Comparison of ENCODE assay signal across 10 cellular contexts in genomic region chr19:33767898-33768413, GRCh38. TPM values are rescaled to one million over a fixed set of nuclear protein-coding genes. Genes with fewer than 3 reads are reported as not detected.
A peak's percentile ranks its signal among the peaks of the same experiment; 100 is the strongest.
DNase-seq lines count a peak whose midpoint lies in the region; ATAC-seq and TF ChIP-seq lines count a peak whose summit lies in the region.
"Had no signal": no experiment of that assay in that cellular context is flagged by ENCODE, and none has a peak within 500 bp of the region (broad histone marks: within the 10 kb centered on the region; RNA-seq: fewer than 3 reads in every experiment).

No MANE protein-coding gene starts in this region.

- no peaks in the 10 kb centered on the region for H3K9me3 Mint-ChIP-seq in activated T-cell treated with anti-CD3 and anti-CD28 coated beads, Interleukin-2, amount 50 U/mL, for 72 hours
- H3K9me3 Mint-ChIP-seq in chondrocyte (ENCODE audit: low read depth) (no peaks in the 10 kb centered on the region), progenitor cell of endocrine pancreas (ENCODE audit: low read depth) (no peaks in the 10 kb centered on the region)
- H3K9me3 Mint-ChIP-seq: CD8-positive, alpha-beta memory T cell; naive thymus-derived CD8-positive, alpha-beta T cell had no signal

- no peak overlapping the region for H3K4me3 Mint-ChIP-seq in activated T-cell treated with anti-CD3 and anti-CD28 coated beads, Interleukin-2, amount 50 U/mL, for 72 hours
- H3K4me3 Mint-ChIP-seq in chondrocyte (ENCODE audit: unreplicated experiment): no peak overlapping the region
- no peak overlapping the region for H3K4me3 Mint-ChIP-seq in progenitor cell of endocrine pancreas (ENCODE audit: low read depth)
- H3K4me3 Mint-ChIP-seq: CD8-positive, alpha-beta memory T cell; naive thymus-derived CD8-positive, alpha-beta T cell had no signal

- no peaks in the 10 kb centered on the region for H3K4me1 Mint-ChIP-seq in activated T-cell treated with anti-CD3 and anti-CD28 coated beads, Interleukin-2, amount 50 U/mL, for 72 hours (ENCODE audit: low read depth)
- H3K4me1 Mint-ChIP-seq in chondrocyte (ENCODE audit: low read depth) (no peaks in the 10 kb centered on the region), progenitor cell of endocrine pancreas (ENCODE audit: low read depth) (no peaks in the 10 kb centered on the region)
- H3K4me1 Mint-ChIP-seq: CD8-positive, alpha-beta memory T cell; naive thymus-derived CD8-positive, alpha-beta T cell had no signal

- no peak overlapping the region for H3K27ac Mint-ChIP-seq in activated T-cell treated with anti-CD3 and anti-CD28 coated beads, Interleukin-2, amount 50 U/mL, for 72 hours
- H3K27ac Mint-ChIP-seq in chondrocyte (ENCODE audit: unreplicated experiment): no peak overlapping the region
- H3K27ac Mint-ChIP-seq in progenitor cell of endocrine pancreas: no peak overlapping the region
- H3K27ac Mint-ChIP-seq: CD8-positive, alpha-beta memory T cell had no signal

- peak; percentile 27 for TF ChIP-seq CTCF in NB4 (IDR thresholded peaks at IDR 0.05; ENCODE audit: low read depth, low read length)
- peak; percentile 60 for TF ChIP-seq CTCF in chondrocyte (IDR thresholded peaks at IDR 0.05)
- peak; percentile 63 for TF ChIP-seq CTCF in progenitor cell of endocrine pancreas (IDR thresholded peaks at IDR 0.05; ENCODE audit: unreplicated experiment)

- TF ChIP-seq POLR2A in NB4 (IDR thresholded peaks at IDR 0.05; ENCODE audit: extremely low read depth, insufficient read length): no peak

- no peak overlapping the region for H3K4me3 ChIP-seq in NB4 (ENCODE audit: low read depth, low read length)

- H3K27me3 Mint-ChIP-seq in activated T-cell treated with anti-CD3 and anti-CD28 coated beads, Interleukin-2, amount 50 U/mL, for 72 hours (ENCODE audit: low read depth): no peaks in the 10 kb centered on the region
- H3K27me3 Mint-ChIP-seq in chondrocyte (ENCODE audit: low read depth) (peaks cover 27% of the 10 kb centered on the region), progenitor cell of endocrine pancreas (peaks cover 7% of the 10 kb centered on the region)

- no peak for ATAC-seq in activated T-cell treated with anti-CD3 and anti-CD28 coated beads, Interleukin-2, amount 50 U/mL, for 72 hours (replicated peaks in 1 of 2)
- no peak for ATAC-seq in GM18519 (IDR thresholded peaks at IDR 0.05; ENCODE audit: low FRiP score, unreplicated experiment)
- no peak for ATAC-seq in GM21825 (IDR thresholded peaks at IDR 0.05; ENCODE audit: unreplicated experiment)
- ATAC-seq: naive thymus-derived CD8-positive, alpha-beta T cell had no signal

- peak; percentile 21 for DNase-seq in activated T-cell treated with anti-CD3 and anti-CD28 coated beads, Interleukin-2, amount 50 U/mL, for 72 hours
- DNase-seq in activated T-cell treated with anti-CD3 and anti-CD28 coated beads for 4 hours: no peak
- peak; percentile 50 for DNase-seq in NB4 (ENCODE audit: low read depth)
- DNase-seq in chondrocyte (ENCODE audit: low spot score): no peak
- DNase-seq in progenitor cell of endocrine pancreas (ENCODE audit: low spot score, unreplicated experiment): peak; percentile 84
- no peak for DNase-seq in HPDE6-E6E7 (ENCODE audit: extremely low spot score)
- DNase-seq: CD8-positive, alpha-beta memory T cell had no signal

- H3K36me3 Mint-ChIP-seq in activated T-cell treated with anti-CD3 and anti-CD28 coated beads, Interleukin-2, amount 50 U/mL, for 72 hours (ENCODE audit: insufficient read depth in 2 of 2): no peaks in the 10 kb centered on the region
- H3K36me3 Mint-ChIP-seq in chondrocyte (ENCODE audit: low read depth) (no peaks in the 10 kb centered on the region), progenitor cell of endocrine pancreas (ENCODE audit: insufficient read depth) (no peaks in the 10 kb centered on the region)
- H3K36me3 Mint-ChIP-seq: CD8-positive, alpha-beta memory T cell; naive thymus-derived CD8-positive, alpha-beta T cell had no signal

RNA-seq across cellular contexts. Expression of gene KCTD15, which starts 28.7 kb away (rescaled TPM):
- total RNA-seq in activated T-cell treated with anti-CD3 and anti-CD28 coated beads, Interleukin-2, amount 50 U/mL, for 72 hours: 1 to 10 TPM; 7.3 to 8.2 TPM
- total RNA-seq in chondrocyte: 48.1 to 64.2 TPM (median 60.7 TPM) in 3 replicates
- total RNA-seq in progenitor cell of endocrine pancreas: 61.3 TPM in 2 replicates

Comparison
In these comparisons a context has a peak if more than half of its experiments do, and no peak if none do; other contexts are left out.
1. DNase-seq: peak in activated T-cell treated with anti-CD3 and anti-CD28 coated beads, Interleukin-2, amount 50 U/mL, for 72 hours (2 of 2), NB4 (single experiment) and progenitor cell of endocrine pancreas (single experiment); none in activated T-cell treated with anti-CD3 and anti-CD28 coated beads for 4 hours (single experiment), chondrocyte (single experiment) and HPDE6-E6E7 (single experiment).
2. Peak in every context shown above with its lines, with median percentiles within 50 percentile points of each other: CTCF ChIP-seq.